ENCODE assay signal across 10 cellular contexts in the genomic region with DNA sequence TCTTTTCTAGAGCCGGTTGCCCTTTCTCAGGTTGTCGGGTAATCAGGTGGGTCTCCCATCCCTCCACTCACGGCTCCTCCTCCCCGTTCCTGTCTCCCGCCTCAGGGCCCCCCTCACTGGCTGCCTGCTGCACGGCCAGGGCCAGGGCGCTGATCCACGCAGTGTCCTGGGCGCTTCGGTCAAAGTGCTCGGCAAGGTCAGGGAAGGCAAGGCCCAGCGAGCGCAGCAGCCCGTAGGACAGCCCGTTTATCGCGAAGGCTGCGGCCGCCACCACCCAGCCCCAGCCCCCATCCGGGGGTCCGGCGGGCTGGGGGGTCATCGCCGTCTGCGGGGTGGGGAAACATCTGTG. TPM values are rescaled to one million over a fixed set of nuclear protein-coding genes. Genes with fewer than 3 reads are reported as not detected.
DNase-seq lines count a peak whose midpoint lies in the region; ATAC-seq, FAIRE-seq and TF ChIP-seq lines count a peak whose summit lies in the region.
"Had no signal": no experiment of that assay in that cellular context is flagged by ENCODE, and none has a peak within 500 bp of the region (broad histone marks: within the 10 kb centered on the region; RNA-seq: fewer than 3 reads in every experiment).

No MANE protein-coding gene starts in this region.

- TF ChIP-seq CTCF in cardiac fibroblast (IDR thresholded peaks at IDR 0.05; ENCODE audit: low read depth, low read length), result no peak
- no peak for TF ChIP-seq CTCF in HepG2 (CRISPR knock-in tag; IDR thresholded peaks at IDR 0.05)

- H3K27me3 ChIP-seq in HepG2 (ENCODE audit: control insufficient read depth in 1 of 2, insufficient read depth in 2 of 2, low read length in 2 of 2) (no peaks in the 10 kb centered on the region; a peak in 1 of 5 replicates), subcutaneous abdominal adipose tissue (ENCODE audit: control insufficient read depth in 5 of 5, insufficient read depth in 4 of 5, low read length in 5 of 5) (peaks cover 14 to 32% (median 31%) of the 10 kb centered on the region in 5 donors)

- H3K4me1 ChIP-seq in HepG2 (ENCODE audit: insufficient read depth, low read length) (peaks cover 49% of the 10 kb centered on the region), subcutaneous abdominal adipose tissue (ENCODE audit: control insufficient read depth in 5 of 5, insufficient read depth in 5 of 5, low read length in 5 of 5) (peaks cover 0 to 36% (median 28%) of the 10 kb centered on the region in 5 donors)

- TF ChIP-seq POLR2A in HepG2 (IDR thresholded peaks at IDR 0.05; ENCODE audit: insufficient read depth in 1 of 2, low read depth in 2 of 2, low read length in 2 of 2), result no peak

- BruUV-seq in HepG2 (replicated peaks; lab: Mats Ljungman, UMichigan), result no TSS peak

- no peaks in the 10 kb centered on the region for H4K20me1 ChIP-seq in HepG2 (ENCODE audit: insufficient read depth, low read length)

- no peaks in the 10 kb centered on the region for H3K36me3 ChIP-seq in HepG2 (replicated peaks in 1 of 2; ENCODE audit: control insufficient read depth in 1 of 2, insufficient read depth in 2 of 2, low read length in 2 of 2)
- H3K36me3 ChIP-seq in subcutaneous abdominal adipose tissue (ENCODE audit: control insufficient read depth in 5 of 5, insufficient read depth in 5 of 5, low read length in 5 of 5), result no peaks in the 10 kb centered on the region

- no peak for TF ChIP-seq RAD21 in HepG2 (CRISPR knock-in tag; IDR thresholded peaks at IDR 0.05)

- DNase-seq in NCI-H1092 treated with DMSO at 0.1 percent for 48 hours (lab: John Stamatoyannopoulos, UW), result peak; percentile 12
- DNase-seq in NCI-H1092 (lab: John Stamatoyannopoulos, UW), result no peak
- no peak for DNase-seq in cardiac fibroblast (ENCODE audit: low read depth in 2 of 2)
- DNase-seq in HepG2 (ENCODE audit: low spot score), result no peak
- DNase-seq in pons (ENCODE audit: low spot score), result no peak
- DNase-seq: 8988T had no signal

- ATAC-seq in HepG2, result no peak
- ATAC-seq in HG02981 (IDR thresholded peaks at IDR 0.05; ENCODE audit: unreplicated experiment), result no peak
- ATAC-seq in GM21528 (IDR thresholded peaks at IDR 0.05; ENCODE audit: low FRiP score, unreplicated experiment), result no peak

- H3K4me2 ChIP-seq in HepG2 (ENCODE audit: low read depth, low read length), result no peak overlapping the region

- POLR2A ChIA-PET in HepG2 (lab: Yijun Ruan, JAX), result no interaction called here

- intact Hi-C loops in HepG2 (cut with micrococcal nuclease; ENCODE audit: unreplicated experiment), result no loop called here

- TF ChIP-seq EP300 in HepG2 (IDR thresholded peaks at IDR 0.05; ENCODE audit: low read depth in 2 of 2, low read length in 2 of 2) (no peak), HepG2 (CRISPR knock-in tag; IDR thresholded peaks at IDR 0.05; ENCODE audit: borderline replicate concordance) (no peak)

- no peak overlapping the region for H3K27ac ChIP-seq in HepG2 (ENCODE audit: extremely low read length, insufficient read depth, low read length)
- H3K27ac ChIP-seq in subcutaneous abdominal adipose tissue (ENCODE audit: low read depth, low read length), result no peak overlapping the region

- FAIRE-seq in HepG2 (lab: Jason Lieb, UNC), result no peak
- FAIRE-seq: frontal cortex had no signal

- H3K9ac ChIP-seq in HepG2 (ENCODE audit: insufficient read depth, low read depth, low read length) (no peak overlapping the region), subcutaneous abdominal adipose tissue (ENCODE audit: low read length in 5 of 5) (peak overlapping the region in 3 of 5 donors; percentile 39 to 66 (median 65))

- H3K4me3 ChIP-seq in cardiac fibroblast (replicated peaks in 1 of 2; ENCODE audit: low read depth in 2 of 2, low read length in 2 of 2) (peak overlapping the region; percentile 48 to 49), HepG2 (replicated peaks in 1 of 3; ENCODE audit: insufficient read depth in 1 of 3, low read depth in 2 of 3, low read length in 3 of 3) (no peak overlapping the region), subcutaneous abdominal adipose tissue (ENCODE audit: low read depth in 1 of 5, low read length in 5 of 5) (peak overlapping the region in 4 of 5 donors; percentile 50 to 62 (median 54))

- no peaks in the 10 kb centered on the region for H3K79me2 ChIP-seq in HepG2 (ENCODE audit: insufficient read depth, low read length)

- 87% methylated on average over 11 of the region's 25 CpGs for WGBS in HepG2 (ENCODE audit: low lambda C conversion rate)

- CTCF ChIA-PET in HepG2 (lab: Yijun Ruan, JAX; ENCODE audit: low intra/inter-chr PET ratio, low total read pairs), result no interaction called here

- H3K9me3 ChIP-seq in HepG2 (ENCODE audit: low read length) (no peaks in the 10 kb centered on the region), subcutaneous abdominal adipose tissue (ENCODE audit: control insufficient read depth in 5 of 5, low read length in 5 of 5) (no peaks in the 10 kb centered on the region)

- H2AFZ ChIP-seq in HepG2 (ENCODE audit: low read length), result no peak overlapping the region

- in situ Hi-C loops in HepG2 (cut with HindIII; ENCODE audit: extremely low pct_ligation_motif_present, low pct_unique_long_range_greater_than_20kb), result loop anchor here (10.0 kb wide), 1 partner anchor 242 kb away; the partner anchor contains the start of gene SLC2A4

RNA-seq across cellular contexts. Expression of gene SLC16A11, which starts 0.7 kb away (rescaled TPM):
- total RNA-seq in HepG2 (2016; rRNA removed; fragmentation: Illumina TruSeq; extraction: Trizol), result not detected in 2 replicates
- total RNA-seq in HepG2 (2016; cell fraction: cytosol; rRNA removed; fragmentation: Illumina TruSeq; extraction: Trizol; ENCODE audit: low read depth), result not detected in 2 replicates
- not detected in 2 replicates for total RNA-seq in HepG2 (2016; cell fraction: insoluble cytoplasmic fraction; rRNA removed; fragmentation: Illumina TruSeq; extraction: Trizol)
- total RNA-seq in HepG2 (2016; cell fraction: membrane; rRNA removed; fragmentation: Illumina TruSeq; extraction: Trizol), result not detected in 2 replicates
- total RNA-seq in HepG2 (2016; cell fraction: nucleus; rRNA removed; fragmentation: Illumina TruSeq; extraction: Trizol), result not detected in 2 replicates
- polyA plus RNA-seq in HepG2 (2011; rRNA removed), result not detected in 2 replicates
- not detected in 2 replicates for polyA plus RNA-seq in HepG2 (2011; cell fraction: cytosol; rRNA removed)
- polyA plus RNA-seq in HepG2 (2011; cell fraction: nucleus; rRNA removed), result not detected in 2 replicates
- 0.27 and 0.29 TPM in 2 replicates for polyA plus RNA-seq in HepG2 (2012)
- not detected in 2 replicates for polyA plus RNA-seq in HepG2 (2016; cell fraction: cytosol; fragmentation: Illumina TruSeq; extraction: Trizol; ENCODE audit: low read depth)
- not detected in 2 replicates for polyA plus RNA-seq in HepG2 (2016; cell fraction: insoluble cytoplasmic fraction; fragmentation: Illumina TruSeq; extraction: Trizol; ENCODE audit: low read depth)
- not detected in 2 replicates for polyA plus RNA-seq in HepG2 (2016; cell fraction: membrane; fragmentation: Illumina TruSeq; extraction: Trizol; ENCODE audit: low read depth)
- polyA plus RNA-seq in HepG2 (2016; cell fraction: nucleus; fragmentation: Illumina TruSeq; extraction: Trizol; ENCODE audit: insufficient read depth, low read depth), result not detected in 2 replicates
- polyA minus RNA-seq in HepG2 (2011; rRNA and poly(A)+ RNA removed; ENCODE audit: low replicate concordance), result not detected in 2 replicates
- not detected in 2 replicates for polyA minus RNA-seq in HepG2 (2011; cell fraction: cytosol; rRNA and poly(A)+ RNA removed)
- not detected in 2 replicates for polyA minus RNA-seq in HepG2 (2011; cell fraction: nucleus; rRNA and poly(A)+ RNA removed)
- total RNA-seq: frontal cortex had no signal

RNA-seq across cellular contexts. Expression of gene SLC16A13, which starts 7.4 kb away (rescaled TPM):
- 1.9 and 3.0 TPM in 2 replicates for total RNA-seq in HepG2 (2016; rRNA removed; fragmentation: Illumina TruSeq; extraction: Trizol)
- total RNA-seq in HepG2 (2016; cell fraction: cytosol; rRNA removed; fragmentation: Illumina TruSeq; extraction: Trizol; ENCODE audit: low read depth), result 0.51 and 0.71 TPM in 2 replicates
- total RNA-seq in HepG2 (2016; cell fraction: insoluble cytoplasmic fraction; rRNA removed; fragmentation: Illumina TruSeq; extraction: Trizol), result 1.8 and 3.1 TPM in 2 replicates
- total RNA-seq in HepG2 (2016; cell fraction: membrane; rRNA removed; fragmentation: Illumina TruSeq; extraction: Trizol), result 1.5 and 1.6 TPM in 2 replicates
- total RNA-seq in HepG2 (2016; cell fraction: nucleus; rRNA removed; fragmentation: Illumina TruSeq; extraction: Trizol), result 5.5 and 6.1 TPM in 2 replicates
- polyA plus RNA-seq in HepG2 (2011; rRNA removed), result 2.2 and 3.4 TPM in 2 replicates
- 2.1 and 2.2 TPM in 2 replicates for polyA plus RNA-seq in HepG2 (2011; cell fraction: cytosol; rRNA removed)
- polyA plus RNA-seq in HepG2 (2011; cell fraction: nucleus; rRNA removed), result 6.8 and 9.2 TPM in 2 replicates
- 5.4 and 8.2 TPM in 2 replicates for polyA plus RNA-seq in HepG2 (2012)
- polyA plus RNA-seq in HepG2 (2016; cell fraction: cytosol; fragmentation: Illumina TruSeq; extraction: Trizol; ENCODE audit: low read depth), result 0.70 and 1.4 TPM in 2 replicates
- 5.9 and 6.3 TPM in 2 replicates for polyA plus RNA-seq in HepG2 (2016; cell fraction: insoluble cytoplasmic fraction; fragmentation: Illumina TruSeq; extraction: Trizol; ENCODE audit: low read depth)
- 1.7 TPM in 2 replicates for polyA plus RNA-seq in HepG2 (2016; cell fraction: membrane; fragmentation: Illumina TruSeq; extraction: Trizol; ENCODE audit: low read depth)
- polyA plus RNA-seq in HepG2 (2016; cell fraction: nucleus; fragmentation: Illumina TruSeq; extraction: Trizol; ENCODE audit: insufficient read depth, low read depth), result 15.2 and 15.6 TPM in 2 replicates
- polyA minus RNA-seq in HepG2 (2011; rRNA and poly(A)+ RNA removed; ENCODE audit: low replicate concordance), result 4.8 and 7.6 TPM in 2 replicates
- 2.9 and 4.4 TPM in 2 replicates for polyA minus RNA-seq in HepG2 (2011; cell fraction: cytosol; rRNA and poly(A)+ RNA removed)
- 3.1 and 5.2 TPM in 2 replicates for polyA minus RNA-seq in HepG2 (2011; cell fraction: nucleus; rRNA and poly(A)+ RNA removed)

RNA-seq across cellular contexts. Expression of gene BCL6B, which starts 20.3 kb away (rescaled TPM):
- not detected in 2 replicates for total RNA-seq in HepG2 (2016; rRNA removed; fragmentation: Illumina TruSeq; extraction: Trizol)
- not detected in 2 replicates for total RNA-seq in HepG2 (2016; cell fraction: cytosol; rRNA removed; fragmentation: Illumina TruSeq; extraction: Trizol; ENCODE audit: low read depth)
- not detected in 2 replicates for total RNA-seq in HepG2 (2016; cell fraction: insoluble cytoplasmic fraction; rRNA removed; fragmentation: Illumina TruSeq; extraction: Trizol)
- total RNA-seq in HepG2 (2016; cell fraction: membrane; rRNA removed; fragmentation: Illumina TruSeq; extraction: Trizol), result not detected in 2 replicates
- total RNA-seq in HepG2 (2016; cell fraction: nucleus; rRNA removed; fragmentation: Illumina TruSeq; extraction: Trizol), result not detected in 2 replicates
- polyA plus RNA-seq in HepG2 (2011; rRNA removed), result not detected in 2 replicates
- not detected in 2 replicates for polyA plus RNA-seq in HepG2 (2011; cell fraction: cytosol; rRNA removed)
- not detected in 2 replicates for polyA plus RNA-seq in HepG2 (2011; cell fraction: nucleus; rRNA removed)
- polyA plus RNA-seq in HepG2 (2012), result not detected in 2 replicates
- not detected in 2 replicates for polyA plus RNA-seq in HepG2 (2016; cell fraction: cytosol; fragmentation: Illumina TruSeq; extraction: Trizol; ENCODE audit: low read depth)
- not detected in 2 replicates for polyA plus RNA-seq in HepG2 (2016; cell fraction: insoluble cytoplasmic fraction; fragmentation: Illumina TruSeq; extraction: Trizol; ENCODE audit: low read depth)
- not detected in 2 replicates for polyA plus RNA-seq in HepG2 (2016; cell fraction: membrane; fragmentation: Illumina TruSeq; extraction: Trizol; ENCODE audit: low read depth)
- polyA plus RNA-seq in HepG2 (2016; cell fraction: nucleus; fragmentation: Illumina TruSeq; extraction: Trizol; ENCODE audit: insufficient read depth, low read depth), result not detected in 2 replicates
- polyA minus RNA-seq in HepG2 (2011; rRNA and poly(A)+ RNA removed; ENCODE audit: low replicate concordance), result not detected in 2 replicates
- polyA minus RNA-seq in HepG2 (2011; cell fraction: cytosol; rRNA and poly(A)+ RNA removed), result not detected in 2 replicates
- polyA minus RNA-seq in HepG2 (2011; cell fraction: nucleus; rRNA and poly(A)+ RNA removed), result not detected in 2 replicates

RNA-seq across cellular contexts. Expression of gene RNASEK, which starts 30.7 kb away (rescaled TPM):
- 41.5 and 57.2 TPM in 2 replicates for total RNA-seq in HepG2 (2016; rRNA removed; fragmentation: Illumina TruSeq; extraction: Trizol)
- total RNA-seq in HepG2 (2016; cell fraction: cytosol; rRNA removed; fragmentation: Illumina TruSeq; extraction: Trizol; ENCODE audit: low read depth), result 41.7 and 49.8 TPM in 2 replicates
- total RNA-seq in HepG2 (2016; cell fraction: insoluble cytoplasmic fraction; rRNA removed; fragmentation: Illumina TruSeq; extraction: Trizol), result 33.3 and 56.0 TPM in 2 replicates
- total RNA-seq in HepG2 (2016; cell fraction: membrane; rRNA removed; fragmentation: Illumina TruSeq; extraction: Trizol), result 52.1 and 66.6 TPM in 2 replicates
- total RNA-seq in HepG2 (2016; cell fraction: nucleus; rRNA removed; fragmentation: Illumina TruSeq; extraction: Trizol), result 29.6 and 42.0 TPM in 2 replicates
- 113 and 121 TPM in 2 replicates for polyA plus RNA-seq in HepG2 (2011; rRNA removed)
- polyA plus RNA-seq in HepG2 (2011; cell fraction: cytosol; rRNA removed), result 136 and 149 TPM in 2 replicates
- polyA plus RNA-seq in HepG2 (2011; cell fraction: nucleus; rRNA removed), result 49.9 and 54.4 TPM in 2 replicates
- polyA plus RNA-seq in HepG2 (2012), result 189 and 246 TPM in 2 replicates
- 191 and 227 TPM in 2 replicates for polyA plus RNA-seq in HepG2 (2016; cell fraction: cytosol; fragmentation: Illumina TruSeq; extraction: Trizol; ENCODE audit: low read depth)
- 118 and 137 TPM in 2 replicates for polyA plus RNA-seq in HepG2 (2016; cell fraction: insoluble cytoplasmic fraction; fragmentation: Illumina TruSeq; extraction: Trizol; ENCODE audit: low read depth)
- polyA plus RNA-seq in HepG2 (2016; cell fraction: membrane; fragmentation: Illumina TruSeq; extraction: Trizol; ENCODE audit: low read depth), result 209 and 217 TPM in 2 replicates
- 191 and 216 TPM in 2 replicates for polyA plus RNA-seq in HepG2 (2016; cell fraction: nucleus; fragmentation: Illumina TruSeq; extraction: Trizol; ENCODE audit: insufficient read depth, low read depth)
- polyA minus RNA-seq in HepG2 (2011; rRNA and poly(A)+ RNA removed; ENCODE audit: low replicate concordance), result 81.4 and 128 TPM in 2 replicates
- 63.8 and 65.2 TPM in 2 replicates for polyA minus RNA-seq in HepG2 (2011; cell fraction: cytosol; rRNA and poly(A)+ RNA removed)
- polyA minus RNA-seq in HepG2 (2011; cell fraction: nucleus; rRNA and poly(A)+ RNA removed), result 32.3 and 33.3 TPM in 2 replicates

RNA-seq across cellular contexts. Expression of gene CLEC10A, which starts 36.9 kb away (rescaled TPM):
- not detected in 2 replicates for total RNA-seq in HepG2 (2016; rRNA removed; fragmentation: Illumina TruSeq; extraction: Trizol)
- not detected in 2 replicates for total RNA-seq in HepG2 (2016; cell fraction: cytosol; rRNA removed; fragmentation: Illumina TruSeq; extraction: Trizol; ENCODE audit: low read depth)
- 0.06 TPM in 1 of 2 replicates, not detected in the other for total RNA-seq in HepG2 (2016; cell fraction: insoluble cytoplasmic fraction; rRNA removed; fragmentation: Illumina TruSeq; extraction: Trizol)
- total RNA-seq in HepG2 (2016; cell fraction: membrane; rRNA removed; fragmentation: Illumina TruSeq; extraction: Trizol), result not detected in 2 replicates
- total RNA-seq in HepG2 (2016; cell fraction: nucleus; rRNA removed; fragmentation: Illumina TruSeq; extraction: Trizol), result 0.19 TPM in 1 of 2 replicates, not detected in the other
- polyA plus RNA-seq in HepG2 (2011; rRNA removed), result 0.33 and 0.65 TPM in 2 replicates
- 0.08 and 0.14 TPM in 2 replicates for polyA plus RNA-seq in HepG2 (2011; cell fraction: cytosol; rRNA removed)
- polyA plus RNA-seq in HepG2 (2011; cell fraction: nucleus; rRNA removed), result 1.3 and 2.4 TPM in 2 replicates
- 0.35 and 0.48 TPM in 2 replicates for polyA plus RNA-seq in HepG2 (2012)
- polyA plus RNA-seq in HepG2 (2016; cell fraction: cytosol; fragmentation: Illumina TruSeq; extraction: Trizol; ENCODE audit: low read depth), result not detected in 2 replicates
- not detected in 2 replicates for polyA plus RNA-seq in HepG2 (2016; cell fraction: insoluble cytoplasmic fraction; fragmentation: Illumina TruSeq; extraction: Trizol; ENCODE audit: low read depth)
- not detected in 2 replicates for polyA plus RNA-seq in HepG2 (2016; cell fraction: membrane; fragmentation: Illumina TruSeq; extraction: Trizol; ENCODE audit: low read depth)
- 0.68 and 0.90 TPM in 2 replicates for polyA plus RNA-seq in HepG2 (2016; cell fraction: nucleus; fragmentation: Illumina TruSeq; extraction: Trizol; ENCODE audit: insufficient read depth, low read depth)
- polyA minus RNA-seq in HepG2 (2011; rRNA and poly(A)+ RNA removed; ENCODE audit: low replicate concordance), result 0.18 TPM in 1 of 2 replicates, not detected in the other
- polyA minus RNA-seq in HepG2 (2011; cell fraction: cytosol; rRNA and poly(A)+ RNA removed), result not detected in 2 replicates
- polyA minus RNA-seq in HepG2 (2011; cell fraction: nucleus; rRNA and poly(A)+ RNA removed), result 0.64 and 1.2 TPM in 2 replicates
- total RNA-seq: frontal cortex had no signal

Comparison
In these comparisons a context has a peak if more than half of its experiments do, and no peak if none do; other contexts are left out.
1. H3K4me3 ChIP-seq: peak in cardiac fibroblast (2 of 2) and subcutaneous abdominal adipose tissue (4 of 5); none in HepG2 (0 of 3).